9 cellular contexts compared by ENCODE assay signal in the genomic region with DNA sequence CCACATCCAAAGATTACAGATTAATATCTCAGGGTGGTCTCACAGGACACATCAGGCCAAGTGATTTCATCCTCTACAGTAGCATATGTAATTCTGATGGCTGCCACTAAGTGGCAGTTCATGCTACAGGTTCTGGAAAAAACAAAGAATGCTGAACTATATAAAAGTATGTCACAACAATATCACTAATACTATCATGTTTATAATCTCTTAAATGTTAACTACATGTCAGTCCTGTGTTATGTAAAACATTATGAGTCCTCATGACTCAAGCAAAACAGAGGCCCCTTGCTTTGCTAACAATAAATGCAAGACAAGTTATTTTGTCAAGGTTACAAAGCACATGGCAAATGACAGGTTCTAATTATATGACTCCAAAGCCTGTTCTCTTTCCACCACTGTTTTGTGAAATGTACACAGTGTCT.
DNase-seq lines count a peak whose midpoint lies in the region; ATAC-seq and TF ChIP-seq lines count a peak whose summit lies in the region.
"Had no signal": no experiment of that assay in that cellular context is flagged by ENCODE, and none has a peak within 500 bp of the region (broad histone marks: within the 10 kb centered on the region; RNA-seq: fewer than 3 reads in every experiment).

No MANE protein-coding gene starts in this region.

- H3K79me2 ChIP-seq in OCI-LY1 (ENCODE audit: insufficient read depth, low read length) = no peaks in the 10 kb centered on the region

- intact Hi-C loops in upper lobe of right lung (cut with DNase I) = no loop called here

- no peak overlapping the region for H3K4me3 Mint-ChIP-seq in activated CD4-positive, alpha-beta memory T cell treated with anti-CD3 and anti-CD28 coated beads, Interleukin-2, amount 10 ng/mL, durations not matched to agents 7 days and 5 days
- H3K4me3 Mint-ChIP-seq: activated naive CD8-positive, alpha-beta T cell had no signal

- H3K9me3 ChIP-seq in OCI-LY1 (ENCODE audit: low read length) (0 out of 2 replicates have a peak, but pooled peaks cover 2% of the 10 kb centered on the region), upper lobe of right lung (no peaks in the 10 kb centered on the region)

- CTCF ChIA-PET in activated CD4-positive, alpha-beta memory T cell treated with anti-CD3 and anti-CD28 coated beads, Interleukin-2, amount 10 ng/mL, durations not matched to agents 7 days and 5 days (lab: Charles Lee) = no interaction called here

- POLR2A ChIA-PET in activated CD4-positive, alpha-beta memory T cell treated with anti-CD3 and anti-CD28 coated beads, Interleukin-2, amount 10 ng/mL, durations not matched to agents 7 days and 5 days (lab: Charles Lee) = no interaction called here

- no peak overlapping the region for H3K9ac ChIP-seq in OCI-LY1 (ENCODE audit: low read length)

- H2AFZ ChIP-seq in OCI-LY1 (ENCODE audit: low read length) = no peak overlapping the region

- H3K9me2 ChIP-seq in OCI-LY1 (ENCODE audit: low read depth, low read length) = no peaks in the 10 kb centered on the region

- no peaks in the 10 kb centered on the region for H3K4me1 ChIP-seq in OCI-LY1 (ENCODE audit: insufficient read depth, low read length, severe bottlenecking)
- no peaks in the 10 kb centered on the region for H3K4me1 ChIP-seq in upper lobe of right lung

- H3K4me3 ChIP-seq in OCI-LY1 (ENCODE audit: low read depth, low read length, poor library complexity, severe bottlenecking) (no peak overlapping the region), fibroblast of the aortic adventitia (ENCODE audit: low read depth, low read length) (no peak overlapping the region), upper lobe of right lung (no peak overlapping the region)

- H3K27ac Mint-ChIP-seq in activated CD4-positive, alpha-beta memory T cell treated with anti-CD3 and anti-CD28 coated beads, Interleukin-2, amount 10 ng/mL, durations not matched to agents 7 days and 5 days = no peak overlapping the region
- H3K27ac Mint-ChIP-seq: activated naive CD8-positive, alpha-beta T cell had no signal

- H3K27ac ChIP-seq in OCI-LY1 (ENCODE audit: low read depth, low read length, poor library complexity, severe bottlenecking) (no peak overlapping the region), upper lobe of right lung (no peak overlapping the region)

- no peaks in the 10 kb centered on the region for H4K20me1 ChIP-seq in OCI-LY1 (ENCODE audit: insufficient read depth, low read length)

- ATAC-seq in HG02623 (IDR thresholded peaks at IDR 0.05; ENCODE audit: unreplicated experiment) = peak; percentile 73
- ATAC-seq in upper lobe of right lung = peak; percentile 36

- H3F3A ChIP-seq in OCI-LY1 (ENCODE audit: insufficient read depth, low read length) = no peaks in the 10 kb centered on the region

- H3K27me3 ChIP-seq in OCI-LY1 (ENCODE audit: insufficient read depth, low read length) (no peaks in the 10 kb centered on the region), upper lobe of right lung (no peaks in the 10 kb centered on the region)

- DNase-seq in NCI-H82 (lab: John Stamatoyannopoulos, UW) (peak; percentile 37), NCI-H82 treated with DMSO at 0.1 percent for 48 hours (lab: John Stamatoyannopoulos, UW; ENCODE audit: unreplicated experiment) (no peak), fibroblast of the aortic adventitia (ENCODE audit: low read depth) (peak; percentile 22), upper lobe of right lung (no peak), cerebellum (ENCODE audit: low spot score) (no peak)
- no peak for DNase-seq in activated CD4-positive, alpha-beta memory T cell treated with anti-CD3 and anti-CD28 coated beads, Interleukin-2, amount 10 ng/mL, durations not matched to agents 7 days and 5 days

- TF ChIP-seq CTCF in OCI-LY1 (IDR thresholded peaks at IDR 0.05; ENCODE audit: low read length) = peak; percentile 72
- TF ChIP-seq CTCF in fibroblast of the aortic adventitia (IDR thresholded peaks at IDR 0.05; ENCODE audit: insufficient read depth, low read length) = peak; percentile 62
- TF ChIP-seq CTCF in upper lobe of right lung (IDR thresholded peaks at IDR 0.05) = peak; percentile 48

- H3K4me2 ChIP-seq in OCI-LY1 (ENCODE audit: low read length) = no peak overlapping the region

- no peaks in the 10 kb centered on the region for H3K36me3 Mint-ChIP-seq in activated CD4-positive, alpha-beta memory T cell treated with anti-CD3 and anti-CD28 coated beads, Interleukin-2, amount 10 ng/mL, durations not matched to agents 7 days and 5 days (ENCODE audit: low read depth)

- no peaks in the 10 kb centered on the region for H3K36me3 ChIP-seq in OCI-LY1 (ENCODE audit: insufficient read depth, low read length)
- H3K36me3 ChIP-seq in upper lobe of right lung = no peaks in the 10 kb centered on the region

- no peaks in the 10 kb centered on the region for H3K27me3 Mint-ChIP-seq in activated CD4-positive, alpha-beta memory T cell treated with anti-CD3 and anti-CD28 coated beads, Interleukin-2, amount 10 ng/mL, durations not matched to agents 7 days and 5 days
- H3K27me3 Mint-ChIP-seq: activated naive CD8-positive, alpha-beta T cell had no signal

- peaks cover 7% of the 10 kb centered on the region for H3K4me1 Mint-ChIP-seq in activated CD4-positive, alpha-beta memory T cell treated with anti-CD3 and anti-CD28 coated beads, Interleukin-2, amount 10 ng/mL, durations not matched to agents 7 days and 5 days

- H3K9me3 Mint-ChIP-seq in activated CD4-positive, alpha-beta memory T cell treated with anti-CD3 and anti-CD28 coated beads, Interleukin-2, amount 10 ng/mL, durations not matched to agents 7 days and 5 days = no peaks in the 10 kb centered on the region

Comparison
In these comparisons a context has a peak if more than half of its experiments do, and no peak if none do; other contexts are left out.
1. DNase-seq: peak in NCI-H82 (single experiment) and fibroblast of the aortic adventitia (single experiment); none in NCI-H82 treated with DMSO at 0.1 percent for 48 hours (single experiment), upper lobe of right lung (single experiment), cerebellum (single experiment) and activated CD4-positive, alpha-beta memory T cell treated with anti-CD3 and anti-CD28 coated beads, Interleukin-2, amount 10 ng/mL, durations not matched to agents 7 days and 5 days (single experiment).
2. Peak in every context shown above with its lines, with median percentiles within 50 percentile points of each other: CTCF ChIP-seq.